Comparison of ENCODE assay signal across 1 cellular context in genomic region chr17:75904749-75905521, GRCh38.
A peak's percentile ranks its signal among the peaks of the same experiment; 100 is the strongest.
TF ChIP-seq lines count a peak whose summit lies in the region.

TSS of gene MRPL38 (minus strand) at chr17:75904884. CDS start at chr17:75904875, 9 bp downstream.

TF ChIP-seq in HepG2, 621 proteins besides CTCF, POLR2A, EP300 and RAD21 (continued from another document and continues in another):
- TF ChIP-seq, protein P1, sequence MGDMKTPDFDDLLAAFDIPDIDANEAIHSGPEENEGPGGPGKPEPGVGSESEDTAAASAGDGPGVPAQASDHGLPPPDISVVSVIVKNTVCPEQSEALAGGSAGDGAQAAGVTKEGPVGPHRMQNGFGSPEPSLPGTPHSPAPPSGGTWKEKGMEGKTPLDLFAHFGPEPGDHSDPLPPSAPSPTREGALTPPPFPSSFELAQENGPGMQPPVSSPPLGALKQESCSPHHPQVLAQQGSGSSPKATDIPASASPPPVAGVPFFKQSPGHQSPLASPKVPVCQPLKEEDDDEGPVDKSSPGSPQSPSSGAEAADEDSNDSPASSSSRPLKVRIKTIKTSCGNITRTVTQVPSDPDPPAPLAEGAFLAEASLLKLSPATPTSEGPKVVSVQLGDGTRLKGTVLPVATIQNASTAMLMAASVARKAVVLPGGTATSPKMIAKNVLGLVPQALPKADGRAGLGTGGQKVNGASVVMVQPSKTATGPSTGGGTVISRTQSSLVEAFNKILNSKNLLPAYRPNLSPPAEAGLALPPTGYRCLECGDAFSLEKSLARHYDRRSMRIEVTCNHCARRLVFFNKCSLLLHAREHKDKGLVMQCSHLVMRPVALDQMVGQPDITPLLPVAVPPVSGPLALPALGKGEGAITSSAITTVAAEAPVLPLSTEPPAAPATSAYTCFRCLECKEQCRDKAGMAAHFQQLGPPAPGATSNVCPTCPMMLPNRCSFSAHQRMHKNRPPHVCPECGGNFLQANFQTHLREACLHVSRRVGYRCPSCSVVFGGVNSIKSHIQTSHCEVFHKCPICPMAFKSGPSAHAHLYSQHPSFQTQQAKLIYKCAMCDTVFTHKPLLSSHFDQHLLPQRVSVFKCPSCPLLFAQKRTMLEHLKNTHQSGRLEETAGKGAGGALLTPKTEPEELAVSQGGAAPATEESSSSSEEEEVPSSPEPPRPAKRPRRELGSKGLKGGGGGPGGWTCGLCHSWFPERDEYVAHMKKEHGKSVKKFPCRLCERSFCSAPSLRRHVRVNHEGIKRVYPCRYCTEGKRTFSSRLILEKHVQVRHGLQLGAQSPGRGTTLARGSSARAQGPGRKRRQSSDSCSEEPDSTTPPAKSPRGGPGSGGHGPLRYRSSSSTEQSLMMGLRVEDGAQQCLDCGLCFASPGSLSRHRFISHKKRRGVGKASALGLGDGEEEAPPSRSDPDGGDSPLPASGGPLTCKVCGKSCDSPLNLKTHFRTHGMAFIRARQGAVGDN (CRISPR knock-in tag; IDR thresholded peaks at IDR 0.05) = peak; percentile 99
- TF ChIP-seq CEBPG (CRISPR knock-in tag; IDR thresholded peaks at IDR 0.05) = peak; percentile 51
- peak; percentile 94 for TF ChIP-seq KLF11 (CRISPR knock-in tag; IDR thresholded peaks at IDR 0.05)
- TF ChIP-seq NRL (CRISPR knock-in tag; IDR thresholded peaks at IDR 0.05; ENCODE audit: borderline replicate concordance) = no peak; the same call in 1 of the 2 replicates
- peak; percentile 75; the same call in 1 of the 2 replicates for TF ChIP-seq TP53 (CRISPR knock-in tag; conservative IDR thresholded peaks at IDR 0.05)
- peak; percentile 84; the same call in 1 of the 2 replicates for TF ChIP-seq ZNF460 (CRISPR knock-in tag; IDR thresholded peaks at IDR 0.05; ENCODE audit: borderline replicate concordance)
- peak; percentile 100 for TF ChIP-seq STAG1 (CRISPR knock-in tag; IDR thresholded peaks at IDR 0.05)
- TF ChIP-seq, protein P2, sequence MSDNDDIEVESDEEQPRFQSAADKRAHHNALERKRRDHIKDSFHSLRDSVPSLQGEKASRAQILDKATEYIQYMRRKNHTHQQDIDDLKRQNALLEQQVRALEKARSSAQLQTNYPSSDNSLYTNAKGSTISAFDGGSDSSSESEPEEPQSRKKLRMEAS (IDR thresholded peaks at IDR 0.05) = peak; percentile 95
- TF ChIP-seq FOXA3 (CRISPR knock-in tag; IDR thresholded peaks at IDR 0.05) = peak; percentile 83
- TF ChIP-seq ZNF136 (CRISPR knock-in tag; IDR thresholded peaks at IDR 0.05; ENCODE audit: low read depth) = peak; percentile 62; the same call in 1 of the 2 replicates
- TF ChIP-seq ZNF317 (CRISPR knock-in tag; IDR thresholded peaks at IDR 0.05) = peak; percentile 91
- TF ChIP-seq RBAK (CRISPR knock-in tag; IDR thresholded peaks at IDR 0.05) = no peak; the same call in 1 of the 2 replicates
- TF ChIP-seq ZMYM2 (CRISPR knock-in tag; IDR thresholded peaks at IDR 0.05) = peak; percentile 98
- TF ChIP-seq THAP7 (CRISPR knock-in tag; IDR thresholded peaks at IDR 0.05) = peak; percentile 97
- TF ChIP-seq MED8 (CRISPR knock-in tag; IDR thresholded peaks at IDR 0.05; ENCODE audit: insufficient replicate concordance) = peak; percentile 97
- TF ChIP-seq ERF (CRISPR knock-in tag; IDR thresholded peaks at IDR 0.05) = peak; percentile 99
- peak; percentile 97 for TF ChIP-seq ZKSCAN8 (CRISPR knock-in tag; IDR thresholded peaks at IDR 0.05; ENCODE audit: borderline replicate concordance)
- TF ChIP-seq ZNF224 (CRISPR knock-in tag; IDR thresholded peaks at IDR 0.05) = peak; percentile 96; the same call in 1 of the 2 replicates
- TF ChIP-seq, protein P3, sequence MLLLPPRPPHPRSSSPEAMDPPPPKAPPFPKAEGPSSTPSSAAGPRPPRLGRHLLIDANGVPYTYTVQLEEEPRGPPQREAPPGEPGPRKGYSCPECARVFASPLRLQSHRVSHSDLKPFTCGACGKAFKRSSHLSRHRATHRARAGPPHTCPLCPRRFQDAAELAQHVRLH (CRISPR knock-in tag; IDR thresholded peaks at IDR 0.05; ENCODE audit: borderline replicate concordance, low read depth) = peak; percentile 98; the same call in 1 of the 2 replicates
- peak; percentile 94; the same call in 1 of the 2 replicates for TF ChIP-seq ZFP36L1 (CRISPR knock-in tag; IDR thresholded peaks at IDR 0.05)
- no peak for TF ChIP-seq ZKSCAN5 (CRISPR knock-in tag; IDR thresholded peaks at IDR 0.05)
- peak; percentile 72 for TF ChIP-seq MAZ (IDR thresholded peaks at IDR 0.05; ENCODE audit: borderline replicate concordance, low read depth, low read length)
- peak; percentile 91 for TF ChIP-seq MAZ (CRISPR knock-in tag; IDR thresholded peaks at IDR 0.05; ENCODE audit: low read depth)
- TF ChIP-seq NCOA2 (CRISPR knock-in tag; IDR thresholded peaks at IDR 0.05) = peak; percentile 82; the same call in 1 of the 2 replicates
- peak; percentile 96 for TF ChIP-seq KDM5B (CRISPR knock-in tag; IDR thresholded peaks at IDR 0.05; ENCODE audit: borderline replicate concordance)
- peak; percentile 50; the same call in 1 of the 2 replicates for TF ChIP-seq SIN3B (IDR thresholded peaks at IDR 0.05; ENCODE audit: low read length)
- TF ChIP-seq KMT2B (CRISPR knock-in tag; IDR thresholded peaks at IDR 0.05) = peak; percentile 82
- TF ChIP-seq THYN1 (CRISPR knock-in tag; IDR thresholded peaks at IDR 0.05; ENCODE audit: borderline replicate concordance, low read depth) = no peak
- TF ChIP-seq, protein P4, sequence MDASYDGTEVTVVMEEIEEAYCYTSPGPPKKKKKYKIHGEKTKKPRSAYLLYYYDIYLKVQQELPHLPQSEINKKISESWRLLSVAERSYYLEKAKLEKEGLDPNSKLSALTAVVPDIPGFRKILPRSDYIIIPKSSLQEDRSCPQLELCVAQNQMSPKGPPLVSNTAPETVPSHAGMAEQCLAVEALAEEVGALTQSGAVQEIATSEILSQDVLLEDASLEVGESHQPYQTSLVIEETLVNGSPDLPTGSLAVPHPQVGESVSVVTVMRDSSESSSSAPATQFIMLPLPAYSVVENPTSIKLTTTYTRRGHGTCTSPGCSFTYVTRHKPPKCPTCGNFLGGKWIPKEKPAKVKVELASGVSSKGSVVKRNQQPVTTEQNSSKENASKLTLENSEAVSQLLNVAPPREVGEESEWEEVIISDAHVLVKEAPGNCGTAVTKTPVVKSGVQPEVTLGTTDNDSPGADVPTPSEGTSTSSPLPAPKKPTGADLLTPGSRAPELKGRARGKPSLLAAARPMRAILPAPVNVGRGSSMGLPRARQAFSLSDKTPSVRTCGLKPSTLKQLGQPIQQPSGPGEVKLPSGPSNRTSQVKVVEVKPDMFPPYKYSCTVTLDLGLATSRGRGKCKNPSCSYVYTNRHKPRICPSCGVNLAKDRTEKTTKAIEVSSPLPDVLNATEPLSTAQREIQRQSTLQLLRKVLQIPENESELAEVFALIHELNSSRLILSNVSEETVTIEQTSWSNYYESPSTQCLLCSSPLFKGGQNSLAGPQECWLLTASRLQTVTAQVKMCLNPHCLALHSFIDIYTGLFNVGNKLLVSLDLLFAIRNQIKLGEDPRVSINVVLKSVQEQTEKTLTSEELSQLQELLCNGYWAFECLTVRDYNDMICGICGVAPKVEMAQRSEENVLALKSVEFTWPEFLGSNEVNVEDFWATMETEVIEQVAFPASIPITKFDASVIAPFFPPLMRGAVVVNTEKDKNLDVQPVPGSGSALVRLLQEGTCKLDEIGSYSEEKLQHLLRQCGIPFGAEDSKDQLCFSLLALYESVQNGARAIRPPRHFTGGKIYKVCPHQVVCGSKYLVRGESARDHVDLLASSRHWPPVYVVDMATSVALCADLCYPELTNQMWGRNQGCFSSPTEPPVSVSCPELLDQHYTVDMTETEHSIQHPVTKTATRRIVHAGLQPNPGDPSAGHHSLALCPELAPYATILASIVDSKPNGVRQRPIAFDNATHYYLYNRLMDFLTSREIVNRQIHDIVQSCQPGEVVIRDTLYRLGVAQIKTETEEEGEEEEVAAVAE (CRISPR knock-in tag; IDR thresholded peaks at IDR 0.05; ENCODE audit: borderline replicate concordance) = peak; percentile 92
- no peak for TF ChIP-seq PBX2 (CRISPR knock-in tag; IDR thresholded peaks at IDR 0.05)
- peak; percentile 82; the same call in 1 of the 2 replicates for TF ChIP-seq ZNF576 (CRISPR knock-in tag; IDR thresholded peaks at IDR 0.05)
- peak; percentile 95 for TF ChIP-seq REPIN1 (CRISPR knock-in tag; IDR thresholded peaks at IDR 0.05; ENCODE audit: borderline replicate concordance, low read depth)
- TF ChIP-seq MATR3 (CRISPR knock-in tag; IDR thresholded peaks at IDR 0.05) = no peak
- no peak for TF ChIP-seq U2AF2 (IDR thresholded peaks at IDR 0.05; ENCODE audit: low read depth, low read length)
- TF ChIP-seq FOXA1 (IDR thresholded peaks at IDR 0.05) = no peak
- peak; percentile 47 for TF ChIP-seq FOXA1 (CRISPR knock-in tag; IDR thresholded peaks at IDR 0.05)
- TF ChIP-seq, protein P5, sequence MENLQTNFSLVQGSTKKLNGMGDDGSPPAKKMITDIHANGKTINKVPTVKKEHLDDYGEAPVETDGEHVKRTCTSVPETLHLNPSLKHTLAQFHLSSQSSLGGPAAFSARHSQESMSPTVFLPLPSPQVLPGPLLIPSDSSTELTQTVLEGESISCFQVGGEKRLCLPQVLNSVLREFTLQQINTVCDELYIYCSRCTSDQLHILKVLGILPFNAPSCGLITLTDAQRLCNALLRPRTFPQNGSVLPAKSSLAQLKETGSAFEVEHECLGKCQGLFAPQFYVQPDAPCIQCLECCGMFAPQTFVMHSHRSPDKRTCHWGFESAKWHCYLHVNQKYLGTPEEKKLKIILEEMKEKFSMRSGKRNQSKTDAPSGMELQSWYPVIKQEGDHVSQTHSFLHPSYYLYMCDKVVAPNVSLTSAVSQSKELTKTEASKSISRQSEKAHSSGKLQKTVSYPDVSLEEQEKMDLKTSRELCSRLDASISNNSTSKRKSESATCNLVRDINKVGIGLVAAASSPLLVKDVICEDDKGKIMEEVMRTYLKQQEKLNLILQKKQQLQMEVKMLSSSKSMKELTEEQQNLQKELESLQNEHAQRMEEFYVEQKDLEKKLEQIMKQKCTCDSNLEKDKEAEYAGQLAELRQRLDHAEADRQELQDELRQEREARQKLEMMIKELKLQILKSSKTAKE (CRISPR knock-in tag; IDR thresholded peaks at IDR 0.05; ENCODE audit: borderline replicate concordance) = peak; percentile 95
- peak; percentile 86; the same call in 1 of the 2 replicates for TF ChIP-seq ZNF17 (CRISPR knock-in tag; IDR thresholded peaks at IDR 0.05)
- TF ChIP-seq ZBTB42 (CRISPR knock-in tag; IDR thresholded peaks at IDR 0.05) = 0 out of 2 replicates have a peak, but pooled peaks have one; percentile 33
- peak; percentile 80 for TF ChIP-seq MTA1 (CRISPR knock-in tag; IDR thresholded peaks at IDR 0.05; ENCODE audit: borderline replicate concordance)
- TF ChIP-seq, protein P6, sequence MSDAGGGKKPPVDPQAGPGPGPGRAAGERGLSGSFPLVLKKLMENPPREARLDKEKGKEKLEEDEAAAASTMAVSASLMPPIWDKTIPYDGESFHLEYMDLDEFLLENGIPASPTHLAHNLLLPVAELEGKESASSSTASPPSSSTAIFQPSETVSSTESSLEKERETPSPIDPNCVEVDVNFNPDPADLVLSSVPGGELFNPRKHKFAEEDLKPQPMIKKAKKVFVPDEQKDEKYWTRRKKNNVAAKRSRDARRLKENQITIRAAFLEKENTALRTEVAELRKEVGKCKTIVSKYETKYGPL (CRISPR knock-in tag; IDR thresholded peaks at IDR 0.05) = 0 out of 2 replicates have a peak, but pooled peaks have one; percentile 23
- peak; percentile 98 for TF ChIP-seq KLF12 (CRISPR knock-in tag; IDR thresholded peaks at IDR 0.05; ENCODE audit: borderline replicate concordance)
- TF ChIP-seq HNF4G (IDR thresholded peaks at IDR 0.05; ENCODE audit: borderline replicate concordance, low read depth, low read length) = peak; percentile 55
- TF ChIP-seq HNF4G (CRISPR knock-in tag; IDR thresholded peaks at IDR 0.05; ENCODE audit: borderline replicate concordance, low read depth) = peak; percentile 61; the same call in 1 of the 2 replicates
- TF ChIP-seq ZC3H13 (CRISPR knock-in tag; IDR thresholded peaks at IDR 0.05) = peak; percentile 97
- peak; percentile 93 for TF ChIP-seq GFI1 (CRISPR knock-in tag; IDR thresholded peaks at IDR 0.05; ENCODE audit: borderline replicate concordance)
- TF ChIP-seq, protein P7, sequence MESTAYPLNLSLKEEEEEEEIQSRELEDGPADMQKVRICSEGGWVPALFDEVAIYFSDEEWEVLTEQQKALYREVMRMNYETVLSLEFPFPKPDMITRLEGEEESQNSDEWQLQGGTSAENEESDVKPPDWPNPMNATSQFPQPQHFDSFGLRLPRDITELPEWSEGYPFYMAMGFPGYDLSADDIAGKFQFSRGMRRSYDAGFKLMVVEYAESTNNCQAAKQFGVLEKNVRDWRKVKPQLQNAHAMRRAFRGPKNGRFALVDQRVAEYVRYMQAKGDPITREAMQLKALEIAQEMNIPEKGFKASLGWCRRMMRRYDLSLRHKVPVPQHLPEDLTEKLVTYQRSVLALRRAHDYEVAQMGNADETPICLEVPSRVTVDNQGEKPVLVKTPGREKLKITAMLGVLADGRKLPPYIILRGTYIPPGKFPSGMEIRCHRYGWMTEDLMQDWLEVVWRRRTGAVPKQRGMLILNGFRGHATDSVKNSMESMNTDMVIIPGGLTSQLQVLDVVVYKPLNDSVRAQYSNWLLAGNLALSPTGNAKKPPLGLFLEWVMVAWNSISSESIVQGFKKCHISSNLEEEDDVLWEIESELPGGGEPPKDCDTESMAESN (CRISPR knock-in tag; conservative IDR thresholded peaks at IDR 0.05) = peak; percentile 99
- peak; percentile 52; the same call in 1 of the 2 replicates for TF ChIP-seq HMG20A (CRISPR knock-in tag; IDR thresholded peaks at IDR 0.05; ENCODE audit: borderline replicate concordance)
- no peak for TF ChIP-seq MEF2D (CRISPR knock-in tag; IDR thresholded peaks at IDR 0.05)
- TF ChIP-seq AGO2 (optimal IDR thresholded peaks at IDR 0.05; ENCODE audit: low read depth, low read length) = no peak
- no peak for TF ChIP-seq ARNT (IDR thresholded peaks at IDR 0.05)
- peak; percentile 69 for TF ChIP-seq SIX4 (CRISPR knock-in tag; IDR thresholded peaks at IDR 0.05)
- peak; percentile 97 for TF ChIP-seq ELF1 (CRISPR knock-in tag; IDR thresholded peaks at IDR 0.05)
